ENCODE assay signal across 23 cellular contexts in genomic region chr20:22819784-22820183, GRCh38.
DNase-seq lines count a peak whose midpoint lies in the region; ATAC-seq and TF ChIP-seq lines count a peak whose summit lies in the region.
"Had no signal": no experiment of that assay in that cellular context is flagged by ENCODE, and none has a peak within 500 bp of the region (broad histone marks: within the 10 kb centered on the region; RNA-seq: fewer than 3 reads in every experiment).

No MANE protein-coding gene starts in this region.

- H2AK5ac ChIP-seq in trophoblast cell (ENCODE audit: low read length): no peak overlapping the region

- no peak overlapping the region for H4K12ac ChIP-seq in trophoblast cell (ENCODE audit: low read depth, low read length)

- no peak overlapping the region for H4K91ac ChIP-seq in trophoblast cell (ENCODE audit: low read depth, low read length)

- no peaks in the 10 kb centered on the region for H3K27me3 ChIP-seq in GM06990 (replicated peaks; ENCODE audit: control insufficient read depth, insufficient read depth, low read length)
- no peaks in the 10 kb centered on the region for H3K27me3 ChIP-seq in RWPE2 (ENCODE audit: insufficient read depth, poor library complexity, severe bottlenecking)
- no peaks in the 10 kb centered on the region for H3K27me3 ChIP-seq in trophoblast cell (ENCODE audit: insufficient read depth, low read length)
- H3K27me3 ChIP-seq: BLaER1 treated with 17β-estradiol and CSF1 and Interleukin-3, amounts not matched to agents 10 nM and 100 nM; MG63 had no signal

- peak; percentile 6 for TF ChIP-seq CTCF in GM06990 (IDR thresholded peaks at IDR 0.05; ENCODE audit: insufficient read depth, low read length, poor library complexity, severe bottlenecking)
- peak; percentile 22 for TF ChIP-seq CTCF in RWPE2 (IDR thresholded peaks at IDR 0.05; ENCODE audit: poor library complexity, severe bottlenecking)
- TF ChIP-seq CTCF in epithelial cell of proximal tubule (conservative IDR thresholded peaks at IDR 0.05; ENCODE audit: low read depth, low read length): peak; percentile 8

- H3K36me3 ChIP-seq in GM06990 (ENCODE audit: control insufficient read depth, insufficient read depth, low read length) (no peaks in the 10 kb centered on the region), RWPE2 (ENCODE audit: low read depth) (no peaks in the 10 kb centered on the region), trophoblast cell (ENCODE audit: control insufficient read depth in 1 of 2, insufficient read depth in 2 of 2, low read length in 2 of 2) (no peaks in the 10 kb centered on the region)
- H3K36me3 ChIP-seq: BLaER1 treated with 17β-estradiol and CSF1 and Interleukin-3, amounts not matched to agents 10 nM and 100 nM; MG63 had no signal

- no peak overlapping the region for H3K4ac ChIP-seq in trophoblast cell (ENCODE audit: low read depth, low read length)

- no peaks in the 10 kb centered on the region for H3K4me1 ChIP-seq in RWPE2 (ENCODE audit: insufficient read depth, poor library complexity, severe bottlenecking)
- peaks cover 7 to 15% of the 10 kb centered on the region in 2 experiments for H3K4me1 ChIP-seq in trophoblast cell (ENCODE audit: control insufficient read depth in 1 of 2, insufficient read depth in 2 of 2, low read length in 2 of 2)

- no peak overlapping the region for H3K14ac ChIP-seq in trophoblast cell (ENCODE audit: low read length)

- no peak overlapping the region for H2AFZ ChIP-seq in trophoblast cell (ENCODE audit: insufficient read depth, low read length, poor library complexity)

- no CpG with 5 or more reads among the region's 2 CpGs for WGBS in trophoblast cell (ENCODE audit: extremely low coverage, insufficient coverage, insufficient read length)

- H3K9me3 ChIP-seq in RWPE2 (ENCODE audit: severe bottlenecking): no peaks in the 10 kb centered on the region
- peaks cover 3% of the 10 kb centered on the region for H3K9me3 ChIP-seq in trophoblast cell (ENCODE audit: insufficient read depth, low read depth, low read length)
- H3K9me3 ChIP-seq: BLaER1 treated with 17β-estradiol and CSF1 and Interleukin-3, amounts not matched to agents 10 nM and 100 nM; MG63 had no signal

- no peak overlapping the region for H2BK120ac ChIP-seq in trophoblast cell (ENCODE audit: insufficient read depth, low read length, poor library complexity)

- DNase-seq in GM06990 (ENCODE audit: extremely low read depth, insufficient read length): no peak
- no peak for DNase-seq in RWPE2 (ENCODE audit: low spot score)
- no peak for DNase-seq in epithelial cell of proximal tubule (ENCODE audit: low read depth)
- DNase-seq in trophoblast cell: peak; percentile 68 to 76
- DNase-seq in KG1 (lab: John Stamatoyannopoulos, UW): no peak
- no peak for DNase-seq in dermis blood vessel endothelial cell
- DNase-seq: CD4-positive, alpha-beta memory T cell; COR-L47; DMS53; KBM-7; MG63; NCI-H1105 treated with DMSO at 0.1 percent for 48 hours; NCI-H146; NCI-H2029; NCI-H446 treated with DMSO at 0.1 percent for 48 hours; NCI-H526; NCI-H82; NK-92 treated with Interleukin-12 subunit alpha and Interleukin-12 subunit beta, amount 100 ng/mL, for 24 hours; SHP77 treated with DMSO at 0.1 percent for 48 hours had no signal

- no peak overlapping the region for H3K23ac ChIP-seq in trophoblast cell (ENCODE audit: low read length)

- ATAC-seq in RWPE2 (ENCODE audit: low read depth) (no peak), HG02938 (IDR thresholded peaks at IDR 0.05; ENCODE audit: unreplicated experiment) (no peak)

- H3K18ac ChIP-seq in trophoblast cell (ENCODE audit: low read length): no peak overlapping the region

- no peak overlapping the region for H3K4me2 ChIP-seq in trophoblast cell (ENCODE audit: low read length)
- H3K4me2 ChIP-seq: BLaER1 treated with 17β-estradiol and CSF1 and Interleukin-3, amounts not matched to agents 10 nM and 100 nM had no signal

- H3K79me1 ChIP-seq in trophoblast cell (ENCODE audit: low read length): peaks cover 2% of the 10 kb centered on the region

- H3K4me3 ChIP-seq in GM06990 (replicated peaks; ENCODE audit: low read depth, low read length) (no peak overlapping the region), RWPE2 (ENCODE audit: severe bottlenecking) (no peak overlapping the region), epithelial cell of proximal tubule (ENCODE audit: low read depth, low read length) (no peak overlapping the region), trophoblast cell (ENCODE audit: low read depth, low read length) (no peak overlapping the region)
- H3K4me3 ChIP-seq: BLaER1 treated with 17β-estradiol and CSF1 and Interleukin-3, amounts not matched to agents 10 nM and 100 nM; MG63; SK-N-MC had no signal

- H3K9ac ChIP-seq in trophoblast cell (ENCODE audit: low read length): no peak overlapping the region
- H3K9ac ChIP-seq: BLaER1 treated with 17β-estradiol and CSF1 and Interleukin-3, amounts not matched to agents 10 nM and 100 nM had no signal

- H2BK12ac ChIP-seq in trophoblast cell (ENCODE audit: low read length): no peak overlapping the region

- H3K27ac ChIP-seq in RWPE2 (ENCODE audit: poor library complexity, severe bottlenecking) (no peak overlapping the region), trophoblast cell (ENCODE audit: low read depth, low read length) (no peak overlapping the region)
- H3K27ac ChIP-seq: BLaER1 treated with 17β-estradiol and CSF1 and Interleukin-3, amounts not matched to agents 10 nM and 100 nM; RWPE1; SK-N-MC had no signal

- H4K8ac ChIP-seq in trophoblast cell (ENCODE audit: low read depth, low read length): no peak overlapping the region

- no peak overlapping the region for H2BK5ac ChIP-seq in trophoblast cell (ENCODE audit: low read depth, low read length, poor library complexity)

- no peaks in the 10 kb centered on the region for H3K79me2 ChIP-seq in trophoblast cell (ENCODE audit: control insufficient read depth, insufficient read depth, low read length, poor library complexity)

Comparison
In these comparisons a context has a peak if more than half of its experiments do, and no peak if none do; other contexts are left out.
1. DNase-seq: peak in trophoblast cell (2 of 2); none in GM06990 (single experiment), RWPE2 (single experiment), epithelial cell of proximal tubule (single experiment), KG1 (single experiment) and dermis blood vessel endothelial cell (single experiment).
2. Peak in every context shown above with its lines, with median percentiles within 50 percentile points of each other: CTCF ChIP-seq.